In the genomic region with DNA sequence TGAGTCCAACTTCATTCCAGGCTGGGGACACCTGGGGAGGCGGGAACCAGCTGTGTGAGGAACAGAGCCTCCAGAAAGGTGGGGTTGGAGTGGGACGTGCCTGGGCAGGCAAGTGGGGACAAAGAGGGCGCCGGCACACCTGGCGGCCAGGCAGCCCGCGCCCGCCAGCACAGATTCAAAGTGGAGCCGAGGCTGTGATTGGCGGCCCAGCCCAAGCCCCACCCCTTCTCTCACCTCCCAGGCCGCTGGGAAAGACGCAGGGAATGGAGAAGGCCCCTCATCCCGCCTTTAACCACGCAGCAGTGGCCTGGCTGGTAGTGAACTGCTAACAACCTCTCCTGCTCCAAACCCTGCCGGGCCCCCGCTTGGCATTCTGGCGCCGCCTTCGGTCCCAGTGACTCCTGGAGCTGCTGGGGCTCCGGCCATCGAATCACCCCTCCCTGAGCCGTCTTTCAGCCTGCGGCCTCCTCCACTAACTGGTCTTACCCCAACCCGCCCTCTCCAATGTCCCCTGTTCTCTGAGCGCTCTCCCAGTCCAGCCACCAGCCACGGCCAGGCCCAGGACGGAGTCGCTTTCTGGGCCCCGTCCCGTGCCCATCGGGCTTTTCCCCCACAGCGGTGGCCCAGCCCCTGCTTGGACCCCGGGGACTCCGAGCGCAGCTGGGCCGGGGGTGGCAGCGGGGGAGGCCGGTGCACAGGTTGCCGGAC, we compare ENCODE assay signal across 1 cellular context.
TF ChIP-seq lines count a peak whose summit lies in the region.

No MANE protein-coding gene starts in this region.

TF ChIP-seq in HepG2, 621 proteins besides CTCF, POLR2A, EP300 and RAD21 (continued from another document and continues in another):
- TF ChIP-seq, protein P1, sequence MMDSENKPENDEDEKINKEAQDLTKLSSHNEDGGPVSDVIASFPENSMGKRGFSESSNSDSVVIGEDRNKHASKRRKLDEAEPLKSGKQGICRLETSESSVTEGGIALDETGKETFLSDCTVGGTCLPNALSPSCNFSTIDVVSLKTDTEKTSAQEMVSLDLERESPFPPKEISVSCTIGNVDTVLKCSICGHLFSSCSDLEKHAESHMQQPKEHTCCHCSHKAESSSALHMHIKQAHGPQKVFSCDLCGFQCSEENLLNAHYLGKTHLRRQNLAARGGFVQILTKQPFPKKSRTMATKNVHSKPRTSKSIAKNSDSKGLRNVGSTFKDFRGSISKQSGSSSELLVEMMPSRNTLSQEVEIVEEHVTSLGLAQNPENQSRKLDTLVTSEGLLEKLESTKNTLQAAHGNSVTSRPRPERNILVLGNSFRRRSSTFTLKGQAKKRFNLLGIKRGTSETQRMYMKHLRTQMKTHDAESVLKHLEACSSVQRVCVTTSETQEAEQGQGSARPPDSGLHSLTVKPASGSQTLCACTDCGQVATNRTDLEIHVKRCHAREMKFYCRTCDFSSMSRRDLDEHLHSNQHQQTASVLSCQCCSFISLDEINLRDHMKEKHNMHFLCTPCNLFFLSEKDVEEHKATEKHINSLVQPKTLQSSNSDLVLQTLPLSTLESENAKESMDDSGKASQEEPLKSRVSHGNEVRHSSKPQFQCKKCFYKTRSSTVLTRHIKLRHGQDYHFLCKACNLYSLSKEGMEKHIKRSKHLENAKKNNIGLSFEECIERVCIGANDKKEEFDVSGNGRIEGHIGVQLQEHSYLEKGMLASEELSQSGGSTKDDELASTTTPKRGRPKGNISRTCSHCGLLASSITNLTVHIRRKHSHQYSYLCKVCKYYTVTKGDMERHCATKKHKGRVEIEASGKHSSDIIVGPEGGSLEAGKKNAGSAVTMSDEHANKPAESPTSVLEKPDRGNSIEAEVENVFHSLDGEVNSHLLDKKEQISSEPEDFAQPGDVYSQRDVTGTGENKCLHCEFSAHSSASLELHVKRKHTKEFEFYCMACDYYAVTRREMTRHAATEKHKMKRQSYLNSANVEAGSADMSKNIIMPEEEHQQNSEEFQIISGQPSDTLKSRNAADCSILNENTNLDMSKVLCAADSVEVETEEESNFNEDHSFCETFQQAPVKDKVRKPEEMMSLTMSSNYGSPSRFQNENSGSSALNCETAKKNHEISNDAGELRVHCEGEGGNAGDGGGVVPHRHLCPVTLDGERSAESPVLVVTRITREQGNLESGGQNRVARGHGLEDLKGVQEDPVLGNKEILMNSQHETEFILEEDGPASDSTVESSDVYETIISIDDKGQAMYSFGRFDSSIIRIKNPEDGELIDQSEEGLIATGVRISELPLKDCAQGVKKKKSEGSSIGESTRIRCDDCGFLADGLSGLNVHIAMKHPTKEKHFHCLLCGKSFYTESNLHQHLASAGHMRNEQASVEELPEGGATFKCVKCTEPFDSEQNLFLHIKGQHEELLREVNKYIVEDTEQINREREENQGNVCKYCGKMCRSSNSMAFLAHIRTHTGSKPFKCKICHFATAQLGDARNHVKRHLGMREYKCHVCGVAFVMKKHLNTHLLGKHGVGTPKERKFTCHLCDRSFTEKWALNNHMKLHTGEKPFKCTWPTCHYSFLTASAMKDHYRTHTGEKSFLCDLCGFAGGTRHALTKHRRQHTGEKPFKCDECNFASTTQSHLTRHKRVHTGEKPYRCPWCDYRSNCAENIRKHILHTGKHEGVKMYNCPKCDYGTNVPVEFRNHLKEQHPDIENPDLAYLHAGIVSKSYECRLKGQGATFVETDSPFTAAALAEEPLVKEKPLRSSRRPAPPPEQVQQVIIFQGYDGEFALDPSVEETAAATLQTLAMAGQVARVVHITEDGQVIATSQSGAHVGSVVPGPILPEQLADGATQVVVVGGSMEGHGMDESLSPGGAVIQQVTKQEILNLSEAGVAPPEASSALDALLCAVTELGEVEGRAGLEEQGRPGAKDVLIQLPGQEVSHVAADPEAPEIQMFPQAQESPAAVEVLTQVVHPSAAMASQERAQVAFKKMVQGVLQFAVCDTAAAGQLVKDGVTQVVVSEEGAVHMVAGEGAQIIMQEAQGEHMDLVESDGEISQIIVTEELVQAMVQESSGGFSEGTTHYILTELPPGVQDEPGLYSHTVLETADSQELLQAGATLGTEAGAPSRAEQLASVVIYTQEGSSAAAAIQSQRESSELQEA (CRISPR knock-in tag; IDR thresholded peaks at IDR 0.05; ENCODE audit: not compliant biosample characterization) = no peak
- TF ChIP-seq SP1 (IDR thresholded peaks at IDR 0.05) (no peak), SP1 (CRISPR knock-in tag; IDR thresholded peaks at IDR 0.05) (peak; percentile 73), ZNF724P (CRISPR knock-in tag; IDR thresholded peaks at IDR 0.05; ENCODE audit: borderline replicate concordance) (peak; percentile 65), FOXO4 (CRISPR knock-in tag; conservative IDR thresholded peaks at IDR 0.05) (no peak), NFATC3 (CRISPR knock-in tag; IDR thresholded peaks at IDR 0.05) (0 out of 2 replicates have a peak, but pooled peaks have one; percentile 37), HDAC2 (CRISPR knock-in tag; IDR thresholded peaks at IDR 0.05) (0 out of 2 replicates have a peak, but pooled peaks have one; percentile 24), AGO2 (optimal IDR thresholded peaks at IDR 0.05; ENCODE audit: low read depth, low read length) (peak; percentile 90), ZNF737 (CRISPR knock-in tag; IDR thresholded peaks at IDR 0.05; ENCODE audit: borderline replicate concordance) (0 out of 2 replicates have a peak, but pooled peaks have one; percentile 18), ZNF83 (CRISPR knock-in tag; IDR thresholded peaks at IDR 0.05; ENCODE audit: borderline replicate concordance) (peak; percentile 18; the same call in 1 of the 2 replicates), TERF1 (CRISPR knock-in tag; IDR thresholded peaks at IDR 0.05) (peak; percentile 74; the same call in 1 of the 2 replicates), ZNF543 (CRISPR knock-in tag; IDR thresholded peaks at IDR 0.05) (peak; percentile 39; the same call in 1 of the 2 replicates), ZNF343 (CRISPR knock-in tag; IDR thresholded peaks at IDR 0.05) (no peak), MEIS2 (CRISPR knock-in tag; IDR thresholded peaks at IDR 0.05) (no peak), NR0B2 (CRISPR knock-in tag; IDR thresholded peaks at IDR 0.05) (peak; percentile 77; the same call in 1 of the 2 replicates), IRX3 (CRISPR knock-in tag; IDR thresholded peaks at IDR 0.05; ENCODE audit: borderline replicate concordance, low read depth) (0 out of 2 replicates have a peak, but pooled peaks have one; percentile 51), ZBTB20 (CRISPR knock-in tag; IDR thresholded peaks at IDR 0.05; ENCODE audit: borderline replicate concordance, low read depth) (peak; percentile 45), ZNF75D (CRISPR knock-in tag; IDR thresholded peaks at IDR 0.05; ENCODE audit: borderline replicate concordance) (no peak), ZNF598 (CRISPR knock-in tag; IDR thresholded peaks at IDR 0.05; ENCODE audit: borderline replicate concordance) (peak; percentile 53; the same call in 1 of the 2 replicates), MIER3 (CRISPR knock-in tag; IDR thresholded peaks at IDR 0.05; ENCODE audit: borderline replicate concordance) (peak; percentile 14; the same call in 1 of the 2 replicates), CENPX (CRISPR knock-in tag; IDR thresholded peaks at IDR 0.05) (no peak), ONECUT2 (CRISPR knock-in tag; IDR thresholded peaks at IDR 0.05) (no peak), TEAD3 (CRISPR knock-in tag; optimal IDR thresholded peaks at IDR 0.05; ENCODE audit: borderline replicate concordance) (no peak), ZNF839 (CRISPR knock-in tag; IDR thresholded peaks at IDR 0.05; ENCODE audit: borderline replicate concordance) (no peak; the same call in 1 of the 2 replicates), ZNF782 (CRISPR knock-in tag; IDR thresholded peaks at IDR 0.05; ENCODE audit: borderline replicate concordance) (0 out of 2 replicates have a peak, but pooled peaks have one; percentile 6)
- TF ChIP-seq, protein P2, sequence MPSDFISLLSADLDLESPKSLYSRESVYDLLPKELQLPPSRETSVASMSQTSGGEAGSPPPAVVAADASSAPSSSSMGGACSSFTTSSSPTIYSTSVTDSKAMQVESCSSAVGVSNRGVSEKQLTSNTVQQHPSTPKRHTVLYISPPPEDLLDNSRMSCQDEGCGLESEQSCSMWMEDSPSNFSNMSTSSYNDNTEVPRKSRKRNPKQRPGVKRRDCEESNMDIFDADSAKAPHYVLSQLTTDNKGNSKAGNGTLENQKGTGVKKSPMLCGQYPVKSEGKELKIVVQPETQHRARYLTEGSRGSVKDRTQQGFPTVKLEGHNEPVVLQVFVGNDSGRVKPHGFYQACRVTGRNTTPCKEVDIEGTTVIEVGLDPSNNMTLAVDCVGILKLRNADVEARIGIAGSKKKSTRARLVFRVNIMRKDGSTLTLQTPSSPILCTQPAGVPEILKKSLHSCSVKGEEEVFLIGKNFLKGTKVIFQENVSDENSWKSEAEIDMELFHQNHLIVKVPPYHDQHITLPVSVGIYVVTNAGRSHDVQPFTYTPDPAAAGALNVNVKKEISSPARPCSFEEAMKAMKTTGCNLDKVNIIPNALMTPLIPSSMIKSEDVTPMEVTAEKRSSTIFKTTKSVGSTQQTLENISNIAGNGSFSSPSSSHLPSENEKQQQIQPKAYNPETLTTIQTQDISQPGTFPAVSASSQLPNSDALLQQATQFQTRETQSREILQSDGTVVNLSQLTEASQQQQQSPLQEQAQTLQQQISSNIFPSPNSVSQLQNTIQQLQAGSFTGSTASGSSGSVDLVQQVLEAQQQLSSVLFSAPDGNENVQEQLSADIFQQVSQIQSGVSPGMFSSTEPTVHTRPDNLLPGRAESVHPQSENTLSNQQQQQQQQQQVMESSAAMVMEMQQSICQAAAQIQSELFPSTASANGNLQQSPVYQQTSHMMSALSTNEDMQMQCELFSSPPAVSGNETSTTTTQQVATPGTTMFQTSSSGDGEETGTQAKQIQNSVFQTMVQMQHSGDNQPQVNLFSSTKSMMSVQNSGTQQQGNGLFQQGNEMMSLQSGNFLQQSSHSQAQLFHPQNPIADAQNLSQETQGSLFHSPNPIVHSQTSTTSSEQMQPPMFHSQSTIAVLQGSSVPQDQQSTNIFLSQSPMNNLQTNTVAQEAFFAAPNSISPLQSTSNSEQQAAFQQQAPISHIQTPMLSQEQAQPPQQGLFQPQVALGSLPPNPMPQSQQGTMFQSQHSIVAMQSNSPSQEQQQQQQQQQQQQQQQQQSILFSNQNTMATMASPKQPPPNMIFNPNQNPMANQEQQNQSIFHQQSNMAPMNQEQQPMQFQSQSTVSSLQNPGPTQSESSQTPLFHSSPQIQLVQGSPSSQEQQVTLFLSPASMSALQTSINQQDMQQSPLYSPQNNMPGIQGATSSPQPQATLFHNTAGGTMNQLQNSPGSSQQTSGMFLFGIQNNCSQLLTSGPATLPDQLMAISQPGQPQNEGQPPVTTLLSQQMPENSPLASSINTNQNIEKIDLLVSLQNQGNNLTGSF (CRISPR knock-in tag; IDR thresholded peaks at IDR 0.05) = peak; percentile 46; the same call in 1 of the 2 replicates
- TF ChIP-seq, protein P3, sequence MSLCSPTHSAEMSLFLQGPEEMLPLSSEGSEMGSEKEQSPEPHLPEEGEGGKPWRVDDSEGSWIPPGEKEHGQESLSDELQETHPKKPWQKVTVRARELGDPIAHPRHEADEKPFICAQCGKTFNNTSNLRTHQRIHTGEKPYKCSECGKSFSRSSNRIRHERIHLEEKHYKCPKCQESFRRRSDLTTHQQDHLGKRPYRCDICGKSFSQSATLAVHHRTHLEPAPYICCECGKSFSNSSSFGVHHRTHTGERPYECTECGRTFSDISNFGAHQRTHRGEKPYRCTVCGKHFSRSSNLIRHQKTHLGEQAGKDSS (CRISPR knock-in tag; IDR thresholded peaks at IDR 0.05; ENCODE audit: borderline replicate concordance, low read depth) = no peak
- TF ChIP-seq, protein P4, sequence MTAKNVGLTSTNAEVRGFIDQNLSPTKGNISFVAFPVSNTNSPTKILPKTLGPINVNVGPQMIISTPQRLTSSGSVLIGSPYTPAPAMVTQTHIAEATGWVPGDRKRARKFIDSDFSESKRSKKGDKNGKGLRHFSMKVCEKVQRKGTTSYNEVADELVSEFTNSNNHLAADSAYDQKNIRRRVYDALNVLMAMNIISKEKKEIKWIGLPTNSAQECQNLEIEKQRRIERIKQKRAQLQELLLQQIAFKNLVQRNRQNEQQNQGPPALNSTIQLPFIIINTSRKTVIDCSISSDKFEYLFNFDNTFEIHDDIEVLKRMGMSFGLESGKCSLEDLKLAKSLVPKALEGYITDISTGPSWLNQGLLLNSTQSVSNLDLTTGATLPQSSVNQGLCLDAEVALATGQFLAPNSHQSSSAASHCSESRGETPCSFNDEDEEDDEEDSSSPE (CRISPR knock-in tag; IDR thresholded peaks at IDR 0.05) = peak; percentile 97
- TF ChIP-seq, protein P5, sequence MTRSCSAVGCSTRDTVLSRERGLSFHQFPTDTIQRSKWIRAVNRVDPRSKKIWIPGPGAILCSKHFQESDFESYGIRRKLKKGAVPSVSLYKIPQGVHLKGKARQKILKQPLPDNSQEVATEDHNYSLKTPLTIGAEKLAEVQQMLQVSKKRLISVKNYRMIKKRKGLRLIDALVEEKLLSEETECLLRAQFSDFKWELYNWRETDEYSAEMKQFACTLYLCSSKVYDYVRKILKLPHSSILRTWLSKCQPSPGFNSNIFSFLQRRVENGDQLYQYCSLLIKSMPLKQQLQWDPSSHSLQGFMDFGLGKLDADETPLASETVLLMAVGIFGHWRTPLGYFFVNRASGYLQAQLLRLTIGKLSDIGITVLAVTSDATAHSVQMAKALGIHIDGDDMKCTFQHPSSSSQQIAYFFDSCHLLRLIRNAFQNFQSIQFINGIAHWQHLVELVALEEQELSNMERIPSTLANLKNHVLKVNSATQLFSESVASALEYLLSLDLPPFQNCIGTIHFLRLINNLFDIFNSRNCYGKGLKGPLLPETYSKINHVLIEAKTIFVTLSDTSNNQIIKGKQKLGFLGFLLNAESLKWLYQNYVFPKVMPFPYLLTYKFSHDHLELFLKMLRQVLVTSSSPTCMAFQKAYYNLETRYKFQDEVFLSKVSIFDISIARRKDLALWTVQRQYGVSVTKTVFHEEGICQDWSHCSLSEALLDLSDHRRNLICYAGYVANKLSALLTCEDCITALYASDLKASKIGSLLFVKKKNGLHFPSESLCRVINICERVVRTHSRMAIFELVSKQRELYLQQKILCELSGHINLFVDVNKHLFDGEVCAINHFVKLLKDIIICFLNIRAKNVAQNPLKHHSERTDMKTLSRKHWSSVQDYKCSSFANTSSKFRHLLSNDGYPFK (CRISPR knock-in tag; IDR thresholded peaks at IDR 0.05; ENCODE audit: borderline replicate concordance) = 0 out of 2 replicates have a peak, but pooled peaks have one; percentile 10
